Comparison of ENCODE assay signal across 12 cellular contexts in genomic region chr4:184207734-184208607, GRCh38. TPM values are rescaled to one million over a fixed set of nuclear protein-coding genes. Genes with fewer than 3 reads are reported as not detected.
"Had no signal": no experiment of that assay in that cellular context is flagged by ENCODE, and none has a peak within 500 bp of the region (broad histone marks: within the 10 kb centered on the region; RNA-seq: fewer than 3 reads in every experiment).

No MANE protein-coding gene starts in this region.

RNA-seq across cellular contexts. Expression of gene ENPP6, which starts 9.7 kb away (rescaled TPM):
- total RNA-seq: left ventricle myocardium superior, lung microvascular endothelial cell, mesenteric fat pad, myocyte, progenitor cell of endocrine pancreas, pulmonary artery endothelial cell, right atrium auricular region, smooth muscle cell had no signal
- polyA plus RNA-seq: hepatocyte; keratinocyte; naive thymus-derived CD4-positive, alpha-beta T cell; neural cell; smooth muscle cell had no signal
